In the genomic region with DNA sequence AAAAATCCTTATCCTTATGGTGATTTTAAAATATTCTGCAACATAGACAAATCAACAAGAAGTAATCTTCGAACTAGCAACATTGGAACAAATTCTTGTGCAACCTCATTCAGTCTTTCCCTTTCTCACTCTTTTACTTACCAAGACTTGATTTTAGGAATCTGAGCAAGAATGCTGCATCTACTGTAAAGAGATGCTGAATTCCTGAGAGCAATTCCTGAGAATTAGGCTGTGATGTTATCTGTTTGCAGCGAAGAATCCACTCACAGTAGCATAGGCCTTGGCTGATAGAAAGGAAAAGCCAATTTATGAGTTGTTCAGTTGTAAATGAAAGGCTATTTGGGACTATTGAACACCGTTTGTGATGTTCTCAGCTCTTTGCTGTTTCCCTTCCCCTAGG, we compare ENCODE assay signal across 3 cellular contexts.
"Had no signal": no experiment of that assay in that cellular context is flagged by ENCODE, and none has a peak within 500 bp of the region (broad histone marks: within the 10 kb centered on the region; RNA-seq: fewer than 3 reads in every experiment).

No MANE protein-coding gene starts in this region.

- DNase-seq: GDM1, GF-D8 had no signal

- H3K4me3 ChIP-seq: GM12878 had no signal
